1 cellular context compared by ENCODE assay signal in the genomic region with DNA sequence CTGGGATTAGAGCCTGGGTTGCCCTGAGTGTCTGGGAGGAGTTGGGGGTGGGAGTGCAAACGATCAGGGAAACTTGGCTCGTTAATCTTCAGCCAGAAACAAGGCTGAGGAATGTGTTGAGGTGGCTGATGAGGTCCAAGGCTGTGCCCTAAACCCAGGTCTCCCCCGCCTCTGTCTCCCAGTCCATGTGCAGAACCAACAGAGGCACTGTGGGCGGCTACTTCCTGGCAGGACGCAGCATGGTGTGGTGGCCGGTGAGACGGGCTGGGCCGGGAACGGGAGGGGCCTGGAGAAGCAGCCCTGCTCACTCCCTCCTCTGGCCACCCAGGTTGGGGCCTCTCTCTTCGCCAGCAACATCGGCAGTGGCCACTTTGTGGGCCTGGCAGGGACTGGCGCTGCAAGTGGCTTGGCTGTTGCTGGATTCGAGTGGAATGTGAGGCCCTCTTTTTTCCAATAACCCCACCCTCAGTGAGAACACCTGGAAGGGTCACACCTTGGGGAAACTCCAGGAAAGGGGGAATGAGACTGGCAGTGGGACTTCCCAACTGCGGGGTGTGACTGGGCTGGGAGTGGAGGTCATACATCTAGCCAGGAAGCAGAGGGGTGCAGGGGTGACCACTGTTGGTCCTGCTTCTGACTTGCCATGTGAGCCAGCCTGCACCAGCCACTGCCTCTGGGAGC.
TF ChIP-seq lines count a peak whose summit lies in the region.

No MANE protein-coding gene starts in this region.

TF ChIP-seq in HepG2, 621 proteins besides CTCF, POLR2A, EP300 and RAD21 (continued from another document):
- TF ChIP-seq, protein P1, sequence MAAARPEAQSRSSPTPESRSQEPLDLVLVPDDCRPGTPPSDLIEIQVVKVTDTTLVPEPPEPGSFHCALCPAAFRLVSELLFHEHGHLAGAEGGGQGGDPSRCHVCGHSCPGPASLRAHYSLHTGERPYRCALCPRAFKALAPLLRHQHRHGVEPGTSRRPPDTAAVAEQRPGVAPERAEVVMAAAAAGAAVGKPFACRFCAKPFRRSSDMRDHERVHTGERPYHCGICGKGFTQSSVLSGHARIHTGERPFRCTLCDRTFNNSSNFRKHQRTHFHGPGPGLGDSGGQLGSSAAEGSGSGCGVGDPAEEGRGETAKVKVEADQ (CRISPR knock-in tag; IDR thresholded peaks at IDR 0.05; ENCODE audit: borderline replicate concordance), result no peak
- TF ChIP-seq, protein P2, sequence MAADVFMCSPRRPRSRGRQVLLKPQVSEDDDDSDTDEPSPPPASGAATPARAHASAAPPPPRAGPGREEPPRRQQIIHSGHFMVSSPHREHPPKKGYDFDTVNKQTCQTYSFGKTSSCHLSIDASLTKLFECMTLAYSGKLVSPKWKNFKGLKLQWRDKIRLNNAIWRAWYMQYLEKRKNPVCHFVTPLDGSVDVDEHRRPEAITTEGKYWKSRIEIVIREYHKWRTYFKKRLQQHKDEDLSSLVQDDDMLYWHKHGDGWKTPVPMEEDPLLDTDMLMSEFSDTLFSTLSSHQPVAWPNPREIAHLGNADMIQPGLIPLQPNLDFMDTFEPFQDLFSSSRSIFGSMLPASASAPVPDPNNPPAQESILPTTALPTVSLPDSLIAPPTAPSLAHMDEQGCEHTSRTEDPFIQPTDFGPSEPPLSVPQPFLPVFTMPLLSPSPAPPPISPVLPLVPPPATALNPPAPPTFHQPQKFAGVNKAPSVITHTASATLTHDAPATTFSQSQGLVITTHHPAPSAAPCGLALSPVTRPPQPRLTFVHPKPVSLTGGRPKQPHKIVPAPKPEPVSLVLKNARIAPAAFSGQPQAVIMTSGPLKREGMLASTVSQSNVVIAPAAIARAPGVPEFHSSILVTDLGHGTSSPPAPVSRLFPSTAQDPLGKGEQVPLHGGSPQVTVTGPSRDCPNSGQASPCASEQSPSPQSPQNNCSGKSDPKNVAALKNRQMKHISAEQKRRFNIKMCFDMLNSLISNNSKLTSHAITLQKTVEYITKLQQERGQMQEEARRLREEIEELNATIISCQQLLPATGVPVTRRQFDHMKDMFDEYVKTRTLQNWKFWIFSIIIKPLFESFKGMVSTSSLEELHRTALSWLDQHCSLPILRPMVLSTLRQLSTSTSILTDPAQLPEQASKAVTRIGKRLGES (CRISPR knock-in tag; IDR thresholded peaks at IDR 0.05; ENCODE audit: borderline replicate concordance), result no peak
- TF ChIP-seq NFKBIZ (CRISPR knock-in tag; IDR thresholded peaks at IDR 0.05), result 0 out of 2 replicates have a peak, but pooled peaks have one; percentile 52
- no peak for TF ChIP-seq RFX3 (CRISPR knock-in tag; IDR thresholded peaks at IDR 0.05)
